ENCODE assay signal across 8 cellular contexts in the genomic region with DNA sequence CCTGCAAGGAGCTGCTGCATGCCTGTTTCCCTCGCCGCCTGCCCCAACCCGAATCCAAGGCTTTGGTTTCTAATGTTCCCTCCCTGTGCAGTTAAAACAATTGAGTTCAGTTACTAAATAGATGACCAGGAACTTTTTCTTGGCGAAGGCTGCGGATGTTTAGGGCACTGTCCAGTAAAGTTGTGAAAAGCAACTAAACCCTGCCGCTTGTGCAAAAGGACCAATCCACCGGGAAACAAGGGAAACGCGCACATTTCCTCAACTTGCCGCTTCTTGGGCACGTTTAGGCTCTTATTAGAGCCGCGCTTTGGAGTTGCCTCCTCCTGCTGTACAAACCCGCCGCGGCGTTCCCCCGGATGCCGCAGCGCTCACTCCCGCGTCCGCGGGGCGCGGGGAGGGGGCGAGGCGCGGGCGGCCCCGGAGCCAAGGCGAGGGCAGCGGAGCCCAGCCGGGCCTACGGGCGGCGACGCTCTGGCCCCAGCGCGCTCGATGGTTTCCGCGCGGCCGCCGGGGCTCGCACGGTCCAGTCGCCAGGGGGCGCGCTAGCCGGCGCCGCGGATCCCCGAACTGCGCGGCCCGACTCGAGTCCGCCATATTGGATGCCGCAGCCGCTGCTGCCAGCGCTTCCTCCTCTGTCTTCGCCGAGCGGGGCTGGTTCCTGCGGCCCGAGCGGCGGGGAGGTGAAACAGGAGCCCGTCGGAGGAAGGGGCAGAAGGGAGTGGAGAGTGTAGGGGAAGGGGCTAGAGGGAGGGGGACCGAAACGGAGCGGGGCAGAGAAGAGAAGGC. TPM values are rescaled to one million over a fixed set of nuclear protein-coding genes. Genes with fewer than 3 reads are reported as not detected.
DNase-seq lines count a peak whose midpoint lies in the region; ATAC-seq and TF ChIP-seq lines count a peak whose summit lies in the region.

SCAF8 (plus strand) TSS at position 593 of the 786 bp plus-strand sequence. CDS start 485 bp downstream, outside the sequence.

- peak; percentile 73 for ATAC-seq in GM18868 (IDR thresholded peaks at IDR 0.05; ENCODE audit: unreplicated experiment)
- ATAC-seq in HG03103 (IDR thresholded peaks at IDR 0.05; ENCODE audit: low read depth, unreplicated experiment), result peak; percentile 72

- peak; percentile 49 for TF ChIP-seq CTCF in AG10803 (conservative IDR thresholded peaks at IDR 0.05; ENCODE audit: low read length)

- H3K4me3 ChIP-seq in AG10803 (ENCODE audit: low read length), result peak within 1 kb of the TSS; percentile 73

- DNase-seq in AG10803 (ENCODE audit: low read depth) (peak; percentile 74), NCI-H2227 treated with DMSO at 0.1 percent for 48 hours (lab: John Stamatoyannopoulos, UW) (peak; percentile 65), cerebellum (ENCODE audit: low spot score) (peak; percentile 84), kidney glomerular epithelial cell (lab: John Stamatoyannopoulos, UW) (peak; percentile 70)
- peak; percentile 76 for DNase-seq in activated CD4-positive, alpha-beta T cell treated with anti-CD3 and anti-CD28 coated beads for 1 hour
- DNase-seq in stimulated activated CD4-positive, alpha-beta T cell treated with anti-CD3 and anti-CD28 coated beads, Interleukin-1b, Interleukin-23, amount 100 ng/mL, for 1 hour (ENCODE audit: low read depth in 2 of 2), result peak; percentile 60 to 74

RNA-seq across cellular contexts. Expression of gene SCAF8, which starts in this region (rescaled TPM):
- 78.9 TPM for total RNA-seq in cerebellum

Comparison
In these comparisons a context has a peak if more than half of its experiments do, and no peak if none do; other contexts are left out.
1. Peak in every context shown above with its lines: DNase-seq, ATAC-seq and H3K4me3 ChIP-seq.